In genomic region chr16:1312459-1312801, GRCh38 we compare ENCODE assay signal across 13 cellular contexts. TPM values are rescaled to one million over a fixed set of nuclear protein-coding genes. Genes with fewer than 3 reads are reported as not detected.
DNase-seq lines count a peak whose midpoint lies in the region; ATAC-seq, FAIRE-seq and TF ChIP-seq lines count a peak whose summit lies in the region.
"Had no signal": no experiment of that assay in that cellular context is flagged by ENCODE, and none has a peak within 500 bp of the region (broad histone marks: within the 10 kb centered on the region; RNA-seq: fewer than 3 reads in every experiment).

No MANE protein-coding gene starts in this region.

- H3K36me3 ChIP-seq in ACC112 (ENCODE audit: insufficient read depth, low read length), result peaks cover 19% of the 10 kb centered on the region; the same call in 1 of the 2 replicates
- peaks cover 25% of the 10 kb centered on the region for H3K36me3 ChIP-seq in GM23338 (ENCODE audit: insufficient read depth)
- H3K36me3 ChIP-seq in breast epithelium, result no peaks in the 10 kb centered on the region

- H3K27me3 Mint-ChIP-seq in GM23338 (ENCODE audit: insufficient read depth, low read depth, poor library complexity) (peaks cover 24% of the 10 kb centered on the region), natural killer cell (ENCODE audit: low read depth in 2 of 2) (no peaks in the 10 kb centered on the region)

- H3K4me2 ChIP-seq in GM23338, result peak overlapping the region; percentile 99; the same call in 1 of the 2 replicates

- H3K4me3 ChIP-seq in ACC112 (ENCODE audit: low read depth, low read length) (peak overlapping the region; percentile 94; the same call in 1 of the 2 replicates), GM23338 (no peak overlapping the region), breast epithelium (peak overlapping the region; percentile 75 to 88 (median 78))
- H3K4me3 ChIP-seq: SJSA1 had no signal

- no peak overlapping the region for H2AFZ ChIP-seq in ACC112 (ENCODE audit: low read length, unreplicated experiment)
- no peak overlapping the region for H2AFZ ChIP-seq in GM23338

- H3K9me2 ChIP-seq in GM23338 (ENCODE audit: insufficient read depth), result no peaks in the 10 kb centered on the region

- intact Hi-C loops in breast epithelium (cut with DNase I; ENCODE audit: low total_unique reads), result loop anchor here (10.0 kb wide), 1 partner anchor 102 kb away; the partner anchor contains the start of gene UNKL
- intact Hi-C loops in natural killer cell (cut with micrococcal nuclease), result no loop called here

- H3K27ac Mint-ChIP-seq in GM23338 (no peak overlapping the region), natural killer cell (peak overlapping the region; percentile 31 to 96)

- H3K4me3 Mint-ChIP-seq in GM23338, result peak overlapping the region; percentile 14; the same call in 1 of the 3 replicates
- peak overlapping the region; percentile 57 for H3K4me3 Mint-ChIP-seq in natural killer cell

- no peaks in the 10 kb centered on the region for H3F3A ChIP-seq in GM23338 (replicated peaks; ENCODE audit: low read depth)

- TF ChIP-seq CTCF in GM23338 (conservative IDR thresholded peaks at IDR 0.05; ENCODE audit: low read depth in 2 of 2), result no peak
- no peak for TF ChIP-seq CTCF in breast epithelium (IDR thresholded peaks at IDR 0.05)
- TF ChIP-seq CTCF in natural killer cell (IDR thresholded peaks at IDR 0.05), result no peak

- peaks cover 49% of the 10 kb centered on the region for H3K36me3 Mint-ChIP-seq in GM23338 (ENCODE audit: low read depth)
- no peaks in the 10 kb centered on the region for H3K36me3 Mint-ChIP-seq in natural killer cell

- H3K9me3 Mint-ChIP-seq in GM23338 (no peaks in the 10 kb centered on the region; the same call in 2 of the 3 replicates), natural killer cell (no peaks in the 10 kb centered on the region)

- no peak overlapping the region for H3K27ac ChIP-seq in ACC112 (ENCODE audit: low read depth, low read length)
- no peak overlapping the region for H3K27ac ChIP-seq in GM23338 (ENCODE audit: low read depth)
- no peak overlapping the region for H3K27ac ChIP-seq in breast epithelium
- H3K27ac ChIP-seq in caudate nucleus (ENCODE audit: low read depth, low read length), result no peak overlapping the region
- H3K27ac ChIP-seq: brain microvascular endothelial cell, SJSA1 had no signal

- FAIRE-seq in H54 (lab: Jason Lieb, UNC), result no peak

- H3K79me2 ChIP-seq in ACC112 (ENCODE audit: control insufficient read depth, insufficient read depth, low read length, unreplicated experiment) (peaks cover 73% of the 10 kb centered on the region), GM23338 (replicated peaks; ENCODE audit: insufficient read depth) (peaks cover 75% of the 10 kb centered on the region)

- ATAC-seq in GM23338 (no peak), natural killer cell (no peak)

- DNase-seq in GM23338 (ENCODE audit: low spot score) (no peak), breast epithelium (ENCODE audit: low spot score in 2 of 2) (no peak), natural killer cell (no peak), H54 (ENCODE audit: insufficient read length, low spot score) (no peak), NCI-H1092 treated with DMSO at 0.1 percent for 48 hours (lab: John Stamatoyannopoulos, UW) (no peak), AG08395 (ENCODE audit: low spot score) (no peak), caudate nucleus (lab: John Stamatoyannopoulos, UW) (no peak)
- DNase-seq: activated CD8-positive, alpha-beta memory T cell treated with anti-CD3 and anti-CD28 coated beads for 24 hours; brain microvascular endothelial cell; KBM-7 had no signal

- H3K27me3 ChIP-seq in ACC112 (ENCODE audit: insufficient read depth, low read length) (no peaks in the 10 kb centered on the region), GM23338 (ENCODE audit: insufficient read depth) (no peaks in the 10 kb centered on the region), breast epithelium (no peaks in the 10 kb centered on the region)
- H3K27me3 ChIP-seq: brain microvascular endothelial cell, SJSA1 had no signal

- TF ChIP-seq POLR2A in breast epithelium (IDR thresholded peaks at IDR 0.05) (no peak), H54 (IDR thresholded peaks at IDR 0.05; ENCODE audit: low read depth, low read length) (no peak)

- H3K9me3 ChIP-seq in breast epithelium, result no peaks in the 10 kb centered on the region
- H3K9me3 ChIP-seq: SJSA1 had no signal

- H3K4me1 ChIP-seq in ACC112 (ENCODE audit: control insufficient read depth, insufficient read depth, low read length, unreplicated experiment) (peaks cover 22% of the 10 kb centered on the region), GM23338 (ENCODE audit: insufficient read depth) (peaks cover 7% of the 10 kb centered on the region; the same call in 1 of the 2 replicates), breast epithelium (peaks cover 18% of the 10 kb centered on the region in 2 donors)

- H3K4me1 Mint-ChIP-seq in GM23338 (peaks cover 4% of the 10 kb centered on the region; the same call in 2 of the 3 replicates), natural killer cell (peaks cover 28 to 40% of the 10 kb centered on the region in 2 donors)

- peaks cover 49% of the 10 kb centered on the region for H4K20me1 ChIP-seq in GM23338 (replicated peaks; ENCODE audit: insufficient read depth)

TF ChIP-seq in GM23338, 12 proteins besides CTCF, POLR2A, EP300 and RAD21 (continues in another document):
- no peak for TF ChIP-seq EZH2phosphoT487 (IDR thresholded peaks at IDR 0.05; ENCODE audit: unreplicated experiment)
- TF ChIP-seq POLR2AphosphoS5 (IDR thresholded peaks at IDR 0.05; ENCODE audit: low read depth), result no peak
- TF ChIP-seq CREB1 (CRISPR knock-in tag; IDR thresholded peaks at IDR 0.05; ENCODE audit: low read depth), result no peak
- TF ChIP-seq, protein P1, sequence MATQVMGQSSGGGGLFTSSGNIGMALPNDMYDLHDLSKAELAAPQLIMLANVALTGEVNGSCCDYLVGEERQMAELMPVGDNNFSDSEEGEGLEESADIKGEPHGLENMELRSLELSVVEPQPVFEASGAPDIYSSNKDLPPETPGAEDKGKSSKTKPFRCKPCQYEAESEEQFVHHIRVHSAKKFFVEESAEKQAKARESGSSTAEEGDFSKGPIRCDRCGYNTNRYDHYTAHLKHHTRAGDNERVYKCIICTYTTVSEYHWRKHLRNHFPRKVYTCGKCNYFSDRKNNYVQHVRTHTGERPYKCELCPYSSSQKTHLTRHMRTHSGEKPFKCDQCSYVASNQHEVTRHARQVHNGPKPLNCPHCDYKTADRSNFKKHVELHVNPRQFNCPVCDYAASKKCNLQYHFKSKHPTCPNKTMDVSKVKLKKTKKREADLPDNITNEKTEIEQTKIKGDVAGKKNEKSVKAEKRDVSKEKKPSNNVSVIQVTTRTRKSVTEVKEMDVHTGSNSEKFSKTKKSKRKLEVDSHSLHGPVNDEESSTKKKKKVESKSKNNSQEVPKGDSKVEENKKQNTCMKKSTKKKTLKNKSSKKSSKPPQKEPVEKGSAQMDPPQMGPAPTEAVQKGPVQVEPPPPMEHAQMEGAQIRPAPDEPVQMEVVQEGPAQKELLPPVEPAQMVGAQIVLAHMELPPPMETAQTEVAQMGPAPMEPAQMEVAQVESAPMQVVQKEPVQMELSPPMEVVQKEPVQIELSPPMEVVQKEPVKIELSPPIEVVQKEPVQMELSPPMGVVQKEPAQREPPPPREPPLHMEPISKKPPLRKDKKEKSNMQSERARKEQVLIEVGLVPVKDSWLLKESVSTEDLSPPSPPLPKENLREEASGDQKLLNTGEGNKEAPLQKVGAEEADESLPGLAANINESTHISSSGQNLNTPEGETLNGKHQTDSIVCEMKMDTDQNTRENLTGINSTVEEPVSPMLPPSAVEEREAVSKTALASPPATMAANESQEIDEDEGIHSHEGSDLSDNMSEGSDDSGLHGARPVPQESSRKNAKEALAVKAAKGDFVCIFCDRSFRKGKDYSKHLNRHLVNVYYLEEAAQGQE (IDR thresholded peaks at IDR 0.05; ENCODE audit: unreplicated experiment), result no peak
- TF ChIP-seq ZNF114 (CRISPR knock-in tag; IDR thresholded peaks at IDR 0.05), result no peak
- TF ChIP-seq, protein P2, sequence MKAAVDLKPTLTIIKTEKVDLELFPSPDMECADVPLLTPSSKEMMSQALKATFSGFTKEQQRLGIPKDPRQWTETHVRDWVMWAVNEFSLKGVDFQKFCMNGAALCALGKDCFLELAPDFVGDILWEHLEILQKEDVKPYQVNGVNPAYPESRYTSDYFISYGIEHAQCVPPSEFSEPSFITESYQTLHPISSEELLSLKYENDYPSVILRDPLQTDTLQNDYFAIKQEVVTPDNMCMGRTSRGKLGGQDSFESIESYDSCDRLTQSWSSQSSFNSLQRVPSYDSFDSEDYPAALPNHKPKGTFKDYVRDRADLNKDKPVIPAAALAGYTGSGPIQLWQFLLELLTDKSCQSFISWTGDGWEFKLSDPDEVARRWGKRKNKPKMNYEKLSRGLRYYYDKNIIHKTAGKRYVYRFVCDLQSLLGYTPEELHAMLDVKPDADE (IDR thresholded peaks at IDR 0.05), result no peak
- no peak for TF ChIP-seq STAT1 (IDR thresholded peaks at IDR 0.05; ENCODE audit: unreplicated experiment)
- TF ChIP-seq JUNB (IDR thresholded peaks at IDR 0.05; ENCODE audit: unreplicated experiment), result no peak
- TF ChIP-seq ZNF331 (CRISPR knock-in tag; IDR thresholded peaks at IDR 0.05; ENCODE audit: low read depth), result no peak

RNA-seq across cellular contexts. Expression of gene UBE2I, which starts 3.0 kb away (rescaled TPM):
- 116 and 117 TPM in 2 replicates for total RNA-seq in GM23338 (2014; rRNA removed; shearing (Covaris generic))
- 216 and 220 TPM in 2 replicates for polyA plus RNA-seq in GM23338 (2016; fragmentation: Nextera tagmentation; extraction: Ambion mirVana)
- 10 to 100 TPM; 52.5 to 67.8 (median 62.2) TPM for total RNA-seq in breast epithelium
- total RNA-seq in natural killer cell, result 100 to 1,000 TPM; 367 to 412 (median 383) TPM

RNA-seq across cellular contexts. Expression of gene BAIAP3, which starts 21.0 kb away (rescaled TPM):
- 13.0 and 23.0 TPM in 2 replicates for total RNA-seq in GM23338 (2014; rRNA removed; shearing (Covaris generic))
- polyA plus RNA-seq in GM23338 (2016; fragmentation: Nextera tagmentation; extraction: Ambion mirVana), result 4.2 and 5.2 TPM in 2 replicates
- total RNA-seq in breast epithelium (1 to 10 TPM; 2.7 to 8.2 (median 7.3) TPM), natural killer cell (10 to 100 TPM; 17.7 to 21.7 (median 19.9) TPM)

RNA-seq across cellular contexts. Expression of gene TSR3, which starts 39.2 kb away (rescaled TPM):
- 97.3 and 98.8 TPM in 2 replicates for total RNA-seq in GM23338 (2014; rRNA removed; shearing (Covaris generic))
- polyA plus RNA-seq in GM23338 (2016; fragmentation: Nextera tagmentation; extraction: Ambion mirVana), result 54.1 and 58.5 TPM in 2 replicates
- total RNA-seq in breast epithelium (10 to 100 TPM; 54.4 to 72.3 (median 59.6) TPM), natural killer cell (10 to 100 TPM; 29.4 to 34.7 (median 29.7) TPM)

RNA-seq across cellular contexts. Expression of gene GNPTG, which starts 39.3 kb away (rescaled TPM):
- total RNA-seq in GM23338 (2014; rRNA removed; shearing (Covaris generic)), result 9.2 and 23.3 TPM in 2 replicates
- polyA plus RNA-seq in GM23338 (2016; fragmentation: Nextera tagmentation; extraction: Ambion mirVana), result 39.1 and 41.0 TPM in 2 replicates
- total RNA-seq in breast epithelium (10 to 100 TPM; 50.5 to 89.3 (median 58.4) TPM), natural killer cell (10 to 100 TPM; 58.7 to 65.9 (median 62.0) TPM)

RNA-seq across cellular contexts. Expression of gene TPSD1, which starts 56.6 kb away (rescaled TPM):
- total RNA-seq in GM23338 (2014; rRNA removed; shearing (Covaris generic)), result 0.17 TPM in 1 of 2 replicates, not detected in the other
- not detected in 2 replicates for polyA plus RNA-seq in GM23338 (2016; fragmentation: Nextera tagmentation; extraction: Ambion mirVana)
- total RNA-seq in breast epithelium, result 1 to 10 TPM; 1.6 to 5.9 (median 2.0) TPM
- total RNA-seq in natural killer cell, result 1 to 10 TPM in 1 of 3 donors, not detected in 2; 3.2 TPM
- total RNA-seq: mononuclear cell, SJSA1 had no signal
